9 cellular contexts compared by ENCODE assay signal in the genomic region with DNA sequence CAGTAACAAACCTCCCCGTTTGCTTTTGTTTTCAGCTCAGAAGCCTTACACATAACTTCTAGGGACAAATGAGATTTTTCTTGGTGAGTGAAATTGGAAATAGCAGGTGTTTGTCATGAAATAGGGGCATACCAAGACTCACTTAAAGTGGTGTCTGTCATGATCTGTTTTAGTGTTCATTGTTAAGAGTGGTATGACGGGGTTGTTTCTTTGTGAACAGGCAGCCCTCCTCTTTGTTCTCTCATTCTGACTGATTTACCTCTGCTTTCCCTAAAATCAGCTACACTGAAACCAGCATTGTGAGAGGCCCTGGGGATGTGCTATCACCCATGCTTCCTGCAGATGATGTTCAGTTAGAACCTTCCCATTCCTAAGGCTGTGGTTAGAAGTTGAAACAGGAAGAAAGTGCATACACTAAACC. TPM values are rescaled to one million over a fixed set of nuclear protein-coding genes. Genes with fewer than 3 reads are reported as not detected.
DNase-seq lines count a peak whose midpoint lies in the region; ATAC-seq and TF ChIP-seq lines count a peak whose summit lies in the region.
"Had no signal": no experiment of that assay in that cellular context is flagged by ENCODE, and none has a peak within 500 bp of the region (broad histone marks: within the 10 kb centered on the region; RNA-seq: fewer than 3 reads in every experiment).

No MANE protein-coding gene starts in this region.

- TF ChIP-seq CTCF in activated CD8-positive, alpha-beta T cell treated with anti-CD3 and anti-CD28 coated beads for 36 hours (IDR thresholded peaks at IDR 0.05): no peak
- TF ChIP-seq CTCF in OCI-LY1 (IDR thresholded peaks at IDR 0.05; ENCODE audit: low read length): no peak

- H3K4me3 ChIP-seq in OCI-LY1 (ENCODE audit: low read depth, low read length, poor library complexity, severe bottlenecking): peak overlapping the region; percentile 21

- H3K4me2 ChIP-seq in OCI-LY1 (ENCODE audit: low read length): peak overlapping the region; percentile 53

- H3K9me3 ChIP-seq in OCI-LY1 (ENCODE audit: low read length): no peaks in the 10 kb centered on the region

- H3K9me2 ChIP-seq in OCI-LY1 (ENCODE audit: low read depth, low read length): no peaks in the 10 kb centered on the region

- intact Hi-C loops in activated CD8-positive, alpha-beta T cell treated with anti-CD3 and anti-CD28 coated beads for 36 hours (cut with micrococcal nuclease): loop anchor here (10.0 kb wide), 1 partner anchor 140 kb away; a partner anchor contains a TSS

- H3K4me1 ChIP-seq in OCI-LY1 (ENCODE audit: insufficient read depth, low read length, severe bottlenecking): peaks cover 41% of the 10 kb centered on the region

- H3K4me1 Mint-ChIP-seq in activated CD8-positive, alpha-beta T cell treated with anti-CD3 and anti-CD28 coated beads for 36 hours (ENCODE audit: low read depth): peaks cover 38% of the 10 kb centered on the region
- H3K4me1 Mint-ChIP-seq in activated CD8-positive, alpha-beta T cell treated with anti-CD3 and anti-CD28 coated beads, Interleukin-2, amount 10 ng/mL, durations not matched to agents 7 days and 5 days (ENCODE audit: low read depth): peaks cover 41% of the 10 kb centered on the region
- H3K4me1 Mint-ChIP-seq in stimulated activated effector memory CD8-positive, alpha-beta T cell treated with anti-CD3 and anti-CD28 coated beads, Interleukin-12 subunit alpha, Interleukin-12 subunit beta, amount 100 ng/mL, for 72 hours: peaks cover 36% of the 10 kb centered on the region

- no peaks in the 10 kb centered on the region for H3K27me3 ChIP-seq in OCI-LY1 (ENCODE audit: insufficient read depth, low read length)

- H3F3A ChIP-seq in OCI-LY1 (ENCODE audit: insufficient read depth, low read length): no peaks in the 10 kb centered on the region

- ATAC-seq in activated CD8-positive, alpha-beta T cell treated with anti-CD3 and anti-CD28 coated beads for 36 hours: peak; percentile 45
- no peak for ATAC-seq in activated CD8-positive, alpha-beta T cell treated with anti-CD3 and anti-CD28 coated beads, Interleukin-2, amount 10 ng/mL, durations not matched to agents 7 days and 5 days
- ATAC-seq in HG02884 (IDR thresholded peaks at IDR 0.05; ENCODE audit: unreplicated experiment): peak; percentile 65
- ATAC-seq in stimulated activated effector memory CD8-positive, alpha-beta T cell treated with anti-CD3 and anti-CD28 coated beads, Interleukin-12 subunit alpha, Interleukin-12 subunit beta, amount 100 ng/mL, for 72 hours: peak; percentile 75

- no peaks in the 10 kb centered on the region for H3K36me3 ChIP-seq in OCI-LY1 (ENCODE audit: insufficient read depth, low read length)

- DNase-seq in activated CD8-positive, alpha-beta T cell treated with anti-CD3 and anti-CD28 coated beads for 36 hours: peak; percentile 33
- no peak for DNase-seq in activated CD8-positive, alpha-beta T cell treated with anti-CD3 and anti-CD28 coated beads, Interleukin-2, amount 10 ng/mL, durations not matched to agents 7 days and 5 days
- peak in 1 of 2 donors; percentile 60 for DNase-seq in stimulated activated effector memory CD8-positive, alpha-beta T cell treated with anti-CD3 and anti-CD28 coated beads, Interleukin-12 subunit alpha, Interleukin-12 subunit beta, amount 100 ng/mL, for 72 hours (ENCODE audit: low spot score in 2 of 2)
- no peak for DNase-seq in SK-N-DZ (ENCODE audit: low spot score)
- no peak for DNase-seq in AG08396 (ENCODE audit: low spot score)
- no peak for DNase-seq in amygdala (lab: John Stamatoyannopoulos, UW)

- POLR2A ChIA-PET in activated CD8-positive, alpha-beta T cell treated with anti-CD3 and anti-CD28 coated beads for 36 hours (lab: Charles Lee): interaction anchor here (1.2 to 1.3 kb wide), 2 partner anchors 8 to 136 kb away, joined by 3 to 7 read pairs; no protein-coding TSS in a partner anchor
- POLR2A ChIA-PET in activated CD8-positive, alpha-beta T cell treated with anti-CD3 and anti-CD28 coated beads, Interleukin-2, amount 10 ng/mL, durations not matched to agents 7 days and 5 days (lab: Charles Lee): no interaction called here

- peak overlapping the region; percentile 46; the same call in 1 of the 2 replicates for H2AFZ ChIP-seq in OCI-LY1 (ENCODE audit: low read length)

- no peaks in the 10 kb centered on the region for H3K9me3 Mint-ChIP-seq in activated CD8-positive, alpha-beta T cell treated with anti-CD3 and anti-CD28 coated beads for 36 hours
- H3K9me3 Mint-ChIP-seq in activated CD8-positive, alpha-beta T cell treated with anti-CD3 and anti-CD28 coated beads, Interleukin-2, amount 10 ng/mL, durations not matched to agents 7 days and 5 days (ENCODE audit: insufficient read depth): no peaks in the 10 kb centered on the region
- H3K9me3 Mint-ChIP-seq in stimulated activated effector memory CD8-positive, alpha-beta T cell treated with anti-CD3 and anti-CD28 coated beads, Interleukin-12 subunit alpha, Interleukin-12 subunit beta, amount 100 ng/mL, for 72 hours: no peaks in the 10 kb centered on the region

- H3K4me3 Mint-ChIP-seq in activated CD8-positive, alpha-beta T cell treated with anti-CD3 and anti-CD28 coated beads for 36 hours: peak overlapping the region; percentile 28
- no peak overlapping the region for H3K4me3 Mint-ChIP-seq in activated CD8-positive, alpha-beta T cell treated with anti-CD3 and anti-CD28 coated beads, Interleukin-2, amount 10 ng/mL, durations not matched to agents 7 days and 5 days
- no peak overlapping the region for H3K4me3 Mint-ChIP-seq in stimulated activated effector memory CD8-positive, alpha-beta T cell treated with anti-CD3 and anti-CD28 coated beads, Interleukin-12 subunit alpha, Interleukin-12 subunit beta, amount 100 ng/mL, for 72 hours

- H4K20me1 ChIP-seq in OCI-LY1 (ENCODE audit: insufficient read depth, low read length): no peaks in the 10 kb centered on the region

- H3K27ac ChIP-seq in OCI-LY1 (ENCODE audit: low read depth, low read length, poor library complexity, severe bottlenecking): peak overlapping the region; percentile 47
- H3K27ac ChIP-seq: C4-2B had no signal

- no peaks in the 10 kb centered on the region for H3K36me3 Mint-ChIP-seq in activated CD8-positive, alpha-beta T cell treated with anti-CD3 and anti-CD28 coated beads for 36 hours (ENCODE audit: low read depth)
- no peaks in the 10 kb centered on the region for H3K36me3 Mint-ChIP-seq in activated CD8-positive, alpha-beta T cell treated with anti-CD3 and anti-CD28 coated beads, Interleukin-2, amount 10 ng/mL, durations not matched to agents 7 days and 5 days (ENCODE audit: low read depth)
- H3K36me3 Mint-ChIP-seq in stimulated activated effector memory CD8-positive, alpha-beta T cell treated with anti-CD3 and anti-CD28 coated beads, Interleukin-12 subunit alpha, Interleukin-12 subunit beta, amount 100 ng/mL, for 72 hours: peaks cover 5% of the 10 kb centered on the region

- no peaks in the 10 kb centered on the region for H3K79me2 ChIP-seq in OCI-LY1 (ENCODE audit: insufficient read depth, low read length)

- peaks cover 1% of the 10 kb centered on the region for H3K27me3 Mint-ChIP-seq in activated CD8-positive, alpha-beta T cell treated with anti-CD3 and anti-CD28 coated beads for 36 hours
- peaks cover 3% of the 10 kb centered on the region for H3K27me3 Mint-ChIP-seq in activated CD8-positive, alpha-beta T cell treated with anti-CD3 and anti-CD28 coated beads, Interleukin-2, amount 10 ng/mL, durations not matched to agents 7 days and 5 days (ENCODE audit: low read depth)

- H3K27ac Mint-ChIP-seq in activated CD8-positive, alpha-beta T cell treated with anti-CD3 and anti-CD28 coated beads for 36 hours: peak overlapping the region; percentile 70
- no peak overlapping the region for H3K27ac Mint-ChIP-seq in activated CD8-positive, alpha-beta T cell treated with anti-CD3 and anti-CD28 coated beads, Interleukin-2, amount 10 ng/mL, durations not matched to agents 7 days and 5 days
- H3K27ac Mint-ChIP-seq in stimulated activated effector memory CD8-positive, alpha-beta T cell treated with anti-CD3 and anti-CD28 coated beads, Interleukin-12 subunit alpha, Interleukin-12 subunit beta, amount 100 ng/mL, for 72 hours: peak overlapping the region; percentile 0

- peak overlapping the region; percentile 33; the same call in 1 of the 2 replicates for H3K9ac ChIP-seq in OCI-LY1 (ENCODE audit: low read length)

- CTCF ChIA-PET in activated CD8-positive, alpha-beta T cell treated with anti-CD3 and anti-CD28 coated beads for 36 hours (lab: Charles Lee): interaction anchor here (1.0 to 1.2 kb wide), 2 partner anchors 8 to 10 kb away, joined by 3 to 4 read pairs; no protein-coding TSS in a partner anchor
- CTCF ChIA-PET in activated CD8-positive, alpha-beta T cell treated with anti-CD3 and anti-CD28 coated beads, Interleukin-2, amount 10 ng/mL, durations not matched to agents 7 days and 5 days (lab: Charles Lee): interaction anchor here (1.4 kb wide), 1 partner anchor 9 kb away, joined by 6 read pairs; no protein-coding TSS in a partner anchor

RNA-seq across cellular contexts. Expression of a gene that starts 2.5 kb away (rescaled TPM):
- total RNA-seq in activated CD8-positive, alpha-beta T cell treated with anti-CD3 and anti-CD28 coated beads for 36 hours: 1 to 10 TPM; 1.9 to 2.0 TPM
- 1 to 10 TPM; 1.3 to 1.6 TPM for total RNA-seq in activated CD8-positive, alpha-beta T cell treated with anti-CD3 and anti-CD28 coated beads, Interleukin-2, amount 10 ng/mL, durations not matched to agents 7 days and 5 days
- polyA plus RNA-seq in SK-N-DZ (2014; cell fraction: cytosol; rRNA removed): 1.7 and 3.6 TPM in 2 replicates
- polyA plus RNA-seq in SK-N-DZ (2014; cell fraction: nucleus; rRNA removed): 2.4 and 2.8 TPM in 2 replicates
